In genomic region chr11:61844909-61845565, GRCh38 we compare ENCODE assay signal across 27 cellular contexts. TPM values are rescaled to one million over a fixed set of nuclear protein-coding genes. Genes with fewer than 3 reads are reported as not detected.
DNase-seq lines count a peak whose midpoint lies in the region; ATAC-seq, FAIRE-seq and TF ChIP-seq lines count a peak whose summit lies in the region.
"Had no signal": no experiment of that assay in that cellular context is flagged by ENCODE, and none has a peak within 500 bp of the region (broad histone marks: within the 10 kb centered on the region; RNA-seq: fewer than 3 reads in every experiment).

No MANE protein-coding gene starts in this region.

- H3K9me3 Mint-ChIP-seq in activated CD4-positive, alpha-beta memory T cell treated with anti-CD3 and anti-CD28 coated beads for 36 hours = no peaks in the 10 kb centered on the region
- no peaks in the 10 kb centered on the region for H3K9me3 Mint-ChIP-seq in activated CD4-positive, alpha-beta memory T cell treated with anti-CD3 and anti-CD28 coated beads, Interleukin-2, amount 10 ng/mL, durations not matched to agents 7 days and 5 days
- no peaks in the 10 kb centered on the region for H3K9me3 Mint-ChIP-seq in activated T-cell treated with anti-CD3 and anti-CD28 coated beads, Interleukin-2, amount 50 U/mL, for 4 hours
- H3K9me3 Mint-ChIP-seq: natural killer cell; stimulated activated effector memory CD8-positive, alpha-beta T cell treated with anti-CD3 and anti-CD28 coated beads, Interleukin-12 subunit alpha, Interleukin-12 subunit beta, amount 100 ng/mL, for 72 hours; T-helper 2 cell treated with Interferon-gamma antibody and Interleukin-4, amounts not matched to agents 5 μg/mL and 100 μg/mL, for 36 hours had no signal

- no peak for TF ChIP-seq EP300 in H1 (IDR thresholded peaks at IDR 0.05; ENCODE audit: borderline replicate concordance in 1 of 2, low read depth in 2 of 2, low read length in 2 of 2)

- H2BK5ac ChIP-seq in H1 (ENCODE audit: low read depth, low read length) = no peak overlapping the region

- no peak overlapping the region for H3K9ac ChIP-seq in H1 (replicated peaks in 1 of 4; ENCODE audit: extremely low read depth in 1 of 4, low read depth in 3 of 4, low read length in 3 of 4)

- H4K20me1 ChIP-seq in H1 (replicated peaks in 1 of 2; ENCODE audit: control insufficient read depth in 1 of 2, insufficient read depth in 2 of 2, low read length in 2 of 2) = peaks cover 8 to 18% of the 10 kb centered on the region in 2 experiments

- H2BK20ac ChIP-seq in H1 (ENCODE audit: low read length) = no peak overlapping the region

- no peak overlapping the region for H4K91ac ChIP-seq in H1 (replicated peaks; ENCODE audit: insufficient read length, low read length)

- H3K27me3 Mint-ChIP-seq in activated CD4-positive, alpha-beta memory T cell treated with anti-CD3 and anti-CD28 coated beads for 36 hours = no peaks in the 10 kb centered on the region
- no peaks in the 10 kb centered on the region for H3K27me3 Mint-ChIP-seq in activated CD4-positive, alpha-beta memory T cell treated with anti-CD3 and anti-CD28 coated beads, Interleukin-2, amount 10 ng/mL, durations not matched to agents 7 days and 5 days
- no peaks in the 10 kb centered on the region for H3K27me3 Mint-ChIP-seq in activated T-cell treated with anti-CD3 and anti-CD28 coated beads, Interleukin-2, amount 50 U/mL, for 4 hours (ENCODE audit: low read depth)
- H3K27me3 Mint-ChIP-seq: activated naive CD8-positive, alpha-beta T cell; IgD-negative memory B cell had no signal

- H3K27ac Mint-ChIP-seq in activated CD4-positive, alpha-beta memory T cell treated with anti-CD3 and anti-CD28 coated beads for 36 hours = peak overlapping the region; percentile 13
- no peak overlapping the region for H3K27ac Mint-ChIP-seq in activated CD4-positive, alpha-beta memory T cell treated with anti-CD3 and anti-CD28 coated beads, Interleukin-2, amount 10 ng/mL, durations not matched to agents 7 days and 5 days
- H3K27ac Mint-ChIP-seq: activated naive CD8-positive, alpha-beta T cell; IgD-negative memory B cell; natural killer cell; stimulated activated effector memory CD8-positive, alpha-beta T cell treated with anti-CD3 and anti-CD28 coated beads, Interleukin-12 subunit alpha, Interleukin-12 subunit beta, amount 100 ng/mL, for 72 hours had no signal

- H3K79me1 ChIP-seq in H1 (ENCODE audit: low read depth, low read length) = 0 out of 2 replicates have a peak, but pooled peaks cover 3% of the 10 kb centered on the region

- TF ChIP-seq POLR2A in H1 (IDR thresholded peaks at IDR 0.05; ENCODE audit: control extremely low read depth in 1 of 2, low read depth in 2 of 2, low read length in 2 of 2) (no peak), gastrocnemius medialis (IDR thresholded peaks at IDR 0.05) (no peak)

- ATAC-seq in gastrocnemius medialis = no peak
- no peak for ATAC-seq in activated T-cell treated with anti-CD3 and anti-CD28 coated beads, Interleukin-2, amount 50 U/mL, for 4 hours
- ATAC-seq: mucosa of descending colon; natural killer cell; stimulated activated effector memory CD8-positive, alpha-beta T cell treated with anti-CD3 and anti-CD28 coated beads, Interleukin-12 subunit alpha, Interleukin-12 subunit beta, amount 100 ng/mL, for 72 hours had no signal

- no peak overlapping the region for H3K4me2 ChIP-seq in H1 (ENCODE audit: insufficient read depth in 1 of 2, low read depth in 2 of 2, low read length in 2 of 2)
- H3K4me2 ChIP-seq: hepatocyte, PC-9 had no signal

- H3K4me3 ChIP-seq in H1 (ENCODE audit: extremely low read depth in 1 of 4, insufficient read depth in 2 of 4, low read depth in 3 of 4, low read length in 4 of 4) = no peak overlapping the region
- no peak overlapping the region for H3K4me3 ChIP-seq in gastrocnemius medialis
- H3K4me3 ChIP-seq: hepatocyte, lung, mucosa of descending colon, PC-9, upper lobe of left lung had no signal

- TF ChIP-seq RAD21 in H1 (IDR thresholded peaks at IDR 0.05 in 1 of 2, conservative IDR thresholded peaks at IDR 0.05 in 1 of 2; ENCODE audit: low read depth in 2 of 2, low read length in 2 of 2) = no peak

- in situ Hi-C loops in gastrocnemius medialis (cut with MboI; ENCODE audit: low sequenced_read_pairs in 4 of 4) = no loop called here

- no peak overlapping the region for H4K8ac ChIP-seq in H1 (ENCODE audit: extremely low read depth, insufficient read depth, low read length)

- no peak overlapping the region for H3K56ac ChIP-seq in H1 (replicated peaks; ENCODE audit: insufficient read length, low read depth, low read length)

- no peak overlapping the region for H3K4me3 Mint-ChIP-seq in activated CD4-positive, alpha-beta memory T cell treated with anti-CD3 and anti-CD28 coated beads for 36 hours
- H3K4me3 Mint-ChIP-seq in activated CD4-positive, alpha-beta memory T cell treated with anti-CD3 and anti-CD28 coated beads, Interleukin-2, amount 10 ng/mL, durations not matched to agents 7 days and 5 days = no peak overlapping the region
- H3K4me3 Mint-ChIP-seq in activated T-cell treated with anti-CD3 and anti-CD28 coated beads, Interleukin-2, amount 50 U/mL, for 4 hours = no peak overlapping the region
- H3K4me3 Mint-ChIP-seq: activated naive CD8-positive, alpha-beta T cell; CD14-positive monocyte; natural killer cell; stimulated activated effector memory CD8-positive, alpha-beta T cell treated with anti-CD3 and anti-CD28 coated beads, Interleukin-12 subunit alpha, Interleukin-12 subunit beta, amount 100 ng/mL, for 72 hours; T-helper 2 cell treated with Interferon-gamma antibody and Interleukin-4, amounts not matched to agents 5 μg/mL and 100 μg/mL, for 36 hours had no signal

- intact Hi-C loops in activated CD4-positive, alpha-beta memory T cell treated with anti-CD3 and anti-CD28 coated beads for 36 hours (cut with micrococcal nuclease) = no loop called here
- intact Hi-C loops in gastrocnemius medialis (cut with DNase I; ENCODE audit: low total_unique reads) = no loop called here

- no peaks in the 10 kb centered on the region for H3K4me1 Mint-ChIP-seq in activated CD4-positive, alpha-beta memory T cell treated with anti-CD3 and anti-CD28 coated beads for 36 hours (ENCODE audit: low read depth)
- H3K4me1 Mint-ChIP-seq in activated CD4-positive, alpha-beta memory T cell treated with anti-CD3 and anti-CD28 coated beads, Interleukin-2, amount 10 ng/mL, durations not matched to agents 7 days and 5 days = no peaks in the 10 kb centered on the region
- H3K4me1 Mint-ChIP-seq in activated T-cell treated with anti-CD3 and anti-CD28 coated beads, Interleukin-2, amount 50 U/mL, for 4 hours (ENCODE audit: low read depth) = no peaks in the 10 kb centered on the region
- H3K4me1 Mint-ChIP-seq: CD14-positive monocyte, natural killer cell had no signal

- no peak for DNase-seq in activated CD4-positive, alpha-beta memory T cell treated with anti-CD3 and anti-CD28 coated beads for 36 hours
- no peak for DNase-seq in activated CD4-positive, alpha-beta memory T cell treated with anti-CD3 and anti-CD28 coated beads, Interleukin-2, amount 10 ng/mL, durations not matched to agents 7 days and 5 days
- DNase-seq in H1 (ENCODE audit: low read depth in 1 of 2, low spot score in 2 of 2) = no peak
- no peak for DNase-seq in gastrocnemius medialis
- DNase-seq in activated T-cell treated with anti-CD3 and anti-CD28 coated beads, Interleukin-2, amount 50 U/mL, for 4 hours = no peak
- no peak for DNase-seq in activated CD4-positive, CD25-positive, alpha-beta regulatory T cell treated with anti-CD3 and anti-CD28 coated beads, Interleukin-2, amount 50 U/mL, for 72 hours
- DNase-seq: 8988T, DMS79, kidney glomerular epithelial cell, mucosa of descending colon, natural killer cell, NCI-H146, NCI-H226, NCI-H526 treated with DMSO at 0.1 percent for 48 hours, PC-9, Right ventricle myocardium superior, upper lobe of left lung had no signal

- H3K4me1 ChIP-seq in H1 (replicated peaks in 1 of 4; ENCODE audit: control insufficient read depth in 3 of 4, insufficient read depth in 4 of 4, low read length in 3 of 4) (no peaks in the 10 kb centered on the region; a peak in 1 of 7 replicates), gastrocnemius medialis (no peaks in the 10 kb centered on the region)
- H3K4me1 ChIP-seq: upper lobe of left lung had no signal

- H3K36me3 ChIP-seq in H1 (ENCODE audit: control insufficient read depth in 2 of 4, insufficient read depth in 4 of 4, low read length in 3 of 4) = peaks cover 48 to 96% (median 75%) of the 10 kb centered on the region in 4 experiments
- H3K36me3 ChIP-seq in gastrocnemius medialis = no peaks in the 10 kb centered on the region

- no peak overlapping the region for H2BK12ac ChIP-seq in H1 (ENCODE audit: low read depth, low read length)

- H3K9me3 ChIP-seq in H1 (ENCODE audit: insufficient read depth in 2 of 2, low read depth in 1 of 2, low read length in 1 of 2) (no peaks in the 10 kb centered on the region; a peak in 1 of 4 replicates), gastrocnemius medialis (no peaks in the 10 kb centered on the region)
- H3K9me3 ChIP-seq: mucosa of descending colon, upper lobe of left lung had no signal

- no peak for FAIRE-seq in H1 (lab: Jason Lieb, UNC)
- FAIRE-seq: bronchial epithelial cell, endothelial cell of umbilical vein, G401.6 had no signal

- no peaks in the 10 kb centered on the region for H3K23me2 ChIP-seq in H1 (ENCODE audit: low read depth, low read length)

- POLR2A ChIA-PET in activated CD4-positive, alpha-beta memory T cell treated with anti-CD3 and anti-CD28 coated beads for 36 hours (lab: Charles Lee) = no interaction called here
- POLR2A ChIA-PET in activated CD4-positive, alpha-beta memory T cell treated with anti-CD3 and anti-CD28 coated beads, Interleukin-2, amount 10 ng/mL, durations not matched to agents 7 days and 5 days (lab: Charles Lee) = interaction anchor here (1.1 kb wide), 1 partner anchor 11 kb away, joined by 3 read pairs; no protein-coding TSS in a partner anchor
- POLR2A ChIA-PET in H1 (lab: Charles Lee; ENCODE audit: partially characterized antibody) = interaction anchor here (0.6 to 4.5 kb wide), 8 partner anchors 9 to 314 kb away, joined by 3 to 28 read pairs (median 4); no protein-coding TSS in a partner anchor

- H3K36me3 Mint-ChIP-seq in activated CD4-positive, alpha-beta memory T cell treated with anti-CD3 and anti-CD28 coated beads for 36 hours = peaks cover 18% of the 10 kb centered on the region
- H3K36me3 Mint-ChIP-seq in activated CD4-positive, alpha-beta memory T cell treated with anti-CD3 and anti-CD28 coated beads, Interleukin-2, amount 10 ng/mL, durations not matched to agents 7 days and 5 days (ENCODE audit: low read depth) = peaks cover 70% of the 10 kb centered on the region
- H3K36me3 Mint-ChIP-seq in activated T-cell treated with anti-CD3 and anti-CD28 coated beads, Interleukin-2, amount 50 U/mL, for 4 hours (ENCODE audit: insufficient read depth) = no peaks in the 10 kb centered on the region
- H3K36me3 Mint-ChIP-seq: IgD-negative memory B cell had no signal

- H3K27me3 ChIP-seq in H1 (replicated peaks in 1 of 4; ENCODE audit: control insufficient read depth in 3 of 4, extremely low read depth in 1 of 4, insufficient read depth in 3 of 4, low read length in 3 of 4) (no peaks in the 10 kb centered on the region; a peak in 1 of 7 replicates), gastrocnemius medialis (no peaks in the 10 kb centered on the region)
- H3K27me3 ChIP-seq: hepatocyte, upper lobe of left lung had no signal

- H3K27ac ChIP-seq in H1 (ENCODE audit: low read depth, low read length) = no peak overlapping the region
- peak overlapping the region; percentile 0 to 52 (median 20) for H3K27ac ChIP-seq in gastrocnemius medialis
- H3K27ac ChIP-seq: hepatocyte, PC-9, upper lobe of left lung had no signal

- CTCF ChIA-PET in activated CD4-positive, alpha-beta memory T cell treated with anti-CD3 and anti-CD28 coated beads for 36 hours (lab: Charles Lee) = interaction anchor here (1.1 kb wide), 1 partner anchor 26 kb away, joined by 5 read pairs; no protein-coding TSS in a partner anchor
- CTCF ChIA-PET in activated CD4-positive, alpha-beta memory T cell treated with anti-CD3 and anti-CD28 coated beads, Interleukin-2, amount 10 ng/mL, durations not matched to agents 7 days and 5 days (lab: Charles Lee) = interaction anchor here (0.8 kb wide), 1 partner anchor 263 kb away, joined by 5 read pairs; no protein-coding TSS in a partner anchor
- CTCF ChIA-PET in H1 (lab: Charles Lee; ENCODE audit: partially characterized antibody) = interaction anchor here (0.9 to 2.4 kb wide), 4 partner anchors 9 to 48 kb away, joined by 3 to 15 read pairs (median 4); no protein-coding TSS in a partner anchor

- TF ChIP-seq CTCF in H1 (IDR thresholded peaks at IDR 0.05; ENCODE audit: control extremely low read depth in 1 of 3, insufficient read depth in 1 of 3, low read depth in 1 of 3, low read length in 3 of 3) = no peak
- no peak for TF ChIP-seq CTCF in gastrocnemius medialis (IDR thresholded peaks at IDR 0.05 in 4 of 5, conservative IDR thresholded peaks at IDR 0.05 in 1 of 5)

- peak overlapping the region; percentile 61 for H4K5ac ChIP-seq in H1 (ENCODE audit: insufficient read length, low read depth, low read length)

- H3K4ac ChIP-seq in H1 (replicated peaks; ENCODE audit: insufficient read length, low read depth, low read length) = no peak overlapping the region

- 95% methylated on average over 14 of the region's 16 CpGs; no CpG with 5 or more reads in 1 of the 2 experiments for WGBS in H1 (ENCODE audit: extremely low coverage in 1 of 2, insufficient coverage in 1 of 2, insufficient read length in 1 of 2, insufficient replicate concordance in 2 of 2, low coverage in 1 of 2, low lambda C conversion rate in 2 of 2, missing lambda C conversion rate in 1 of 2), 2 experiments

- H3K14ac ChIP-seq in H1 (ENCODE audit: insufficient read length) = no peak overlapping the region

- H2AFZ ChIP-seq in H1 (ENCODE audit: low read length) = no peak overlapping the region
- H2AFZ ChIP-seq: hepatocyte, PC-9 had no signal

- H2BK120ac ChIP-seq in H1 (replicated peaks; ENCODE audit: low read depth, low read length) = no peak overlapping the region

- H3K18ac ChIP-seq in H1 (ENCODE audit: extremely low read depth, low read length) = no peak overlapping the region

- H2AK5ac ChIP-seq in H1 (ENCODE audit: low read depth, low read length) = no peak overlapping the region

- no peaks in the 10 kb centered on the region; a peak in 2 of 4 replicates for H3K79me2 ChIP-seq in H1 (ENCODE audit: control insufficient read depth in 1 of 2, insufficient read depth in 2 of 2, low read length in 2 of 2)

- no peak overlapping the region for H3K23ac ChIP-seq in H1 (ENCODE audit: insufficient read length)

- H2BK15ac ChIP-seq in H1 (ENCODE audit: low read length) = no peak overlapping the region

RNA-seq across cellular contexts. Expression of gene FADS2, which starts 16.9 kb away (rescaled TPM):
- 10 to 100 TPM; 58.2 to 60.8 TPM for total RNA-seq in activated CD4-positive, alpha-beta memory T cell treated with anti-CD3 and anti-CD28 coated beads for 36 hours
- total RNA-seq in activated CD4-positive, alpha-beta memory T cell treated with anti-CD3 and anti-CD28 coated beads, Interleukin-2, amount 10 ng/mL, durations not matched to agents 7 days and 5 days = 100 to 1,000 TPM; 251 to 253 TPM
- 499 and 526 TPM in 2 replicates for total RNA-seq in H1 (2021; fragmentation: NEBNext Ultra II Directional; extraction: Animal tissue kit (Norgen Biotek cat#: 25700))
- polyA plus RNA-seq in H1 (2011; rRNA removed) = 635 and 701 TPM in 2 replicates
- polyA plus RNA-seq in H1 (2011; cell fraction: cytosol; rRNA removed) = 497 TPM
- 671 TPM for polyA plus RNA-seq in H1 (2011; cell fraction: nucleus; rRNA removed)
- polyA plus RNA-seq in H1 (2012, experiment 1 of 2) = 387 to 431 TPM (median 414 TPM) in 4 replicates
- 532 TPM for polyA plus RNA-seq in H1 (2012, experiment 2 of 2)
- 1,100 TPM for polyA plus RNA-seq in H1 (2013, experiment 1 of 2)
- 1,238 TPM for polyA plus RNA-seq in H1 (2013, experiment 2 of 2)
- 977 and 989 TPM in 2 replicates for polyA minus RNA-seq in H1 (2011; rRNA and poly(A)+ RNA removed)
- 321 TPM for polyA minus RNA-seq in H1 (2011; cell fraction: cytosol; rRNA and poly(A)+ RNA removed)
- 205 TPM for polyA minus RNA-seq in H1 (2011; cell fraction: nucleus; rRNA and poly(A)+ RNA removed)
- total RNA-seq in gastrocnemius medialis = 1 to 10 TPM; 1.5 to 6.4 (median 4.0) TPM
- 1 to 10 TPM; 2.5 to 3.6 (median 3.1) TPM for total RNA-seq in activated T-cell treated with anti-CD3 and anti-CD28 coated beads, Interleukin-2, amount 50 U/mL, for 4 hours

RNA-seq across cellular contexts. Expression of gene FADS1, which starts 28.2 kb away (rescaled TPM):
- 10 to 100 TPM; 24.9 to 26.5 TPM for total RNA-seq in activated CD4-positive, alpha-beta memory T cell treated with anti-CD3 and anti-CD28 coated beads for 36 hours
- total RNA-seq in activated CD4-positive, alpha-beta memory T cell treated with anti-CD3 and anti-CD28 coated beads, Interleukin-2, amount 10 ng/mL, durations not matched to agents 7 days and 5 days = 10 to 100 TPM; 63.6 to 68.2 TPM
- total RNA-seq in H1 (2021; fragmentation: NEBNext Ultra II Directional; extraction: Animal tissue kit (Norgen Biotek cat#: 25700)) = 115 and 116 TPM in 2 replicates
- polyA plus RNA-seq in H1 (2011; rRNA removed) = 141 and 160 TPM in 2 replicates
- 127 TPM for polyA plus RNA-seq in H1 (2011; cell fraction: cytosol; rRNA removed)
- polyA plus RNA-seq in H1 (2011; cell fraction: nucleus; rRNA removed) = 141 TPM
- 83.3 to 97.8 TPM (median 90.8 TPM) in 4 replicates for polyA plus RNA-seq in H1 (2012, experiment 1 of 2)
- polyA plus RNA-seq in H1 (2012, experiment 2 of 2) = 40.1 TPM
- polyA plus RNA-seq in H1 (2013, experiment 1 of 2) = 153 TPM
- polyA plus RNA-seq in H1 (2013, experiment 2 of 2) = 174 TPM
- 251 and 278 TPM in 2 replicates for polyA minus RNA-seq in H1 (2011; rRNA and poly(A)+ RNA removed)
- polyA minus RNA-seq in H1 (2011; cell fraction: cytosol; rRNA and poly(A)+ RNA removed) = 150 TPM
- 146 TPM for polyA minus RNA-seq in H1 (2011; cell fraction: nucleus; rRNA and poly(A)+ RNA removed)
- 100 to 1,000 TPM in 1 of 4 donors, 10 to 100 TPM in 3; 25.4 to 209 (median 62.5) TPM for total RNA-seq in gastrocnemius medialis
- total RNA-seq in activated T-cell treated with anti-CD3 and anti-CD28 coated beads, Interleukin-2, amount 50 U/mL, for 4 hours = 1 to 10 TPM; 2.1 to 3.5 (median 3.3) TPM

RNA-seq across cellular contexts. Expression of gene FADS3, which starts 46.3 kb away (rescaled TPM):
- 10 to 100 TPM; 11.9 to 12.1 TPM for total RNA-seq in activated CD4-positive, alpha-beta memory T cell treated with anti-CD3 and anti-CD28 coated beads for 36 hours
- 1 to 10 TPM; 5.2 to 5.4 TPM for total RNA-seq in activated CD4-positive, alpha-beta memory T cell treated with anti-CD3 and anti-CD28 coated beads, Interleukin-2, amount 10 ng/mL, durations not matched to agents 7 days and 5 days
- 40.2 and 43.8 TPM in 2 replicates for total RNA-seq in H1 (2021; fragmentation: NEBNext Ultra II Directional; extraction: Animal tissue kit (Norgen Biotek cat#: 25700))
- polyA plus RNA-seq in H1 (2011; rRNA removed) = 76.3 and 113 TPM in 2 replicates
- 75.7 TPM for polyA plus RNA-seq in H1 (2011; cell fraction: cytosol; rRNA removed)
- 349 TPM for polyA plus RNA-seq in H1 (2011; cell fraction: nucleus; rRNA removed)
- polyA plus RNA-seq in H1 (2012, experiment 1 of 2) = 35.5 to 56.1 TPM (median 47.0 TPM) in 4 replicates
- 45.1 TPM for polyA plus RNA-seq in H1 (2012, experiment 2 of 2)
- polyA plus RNA-seq in H1 (2013, experiment 1 of 2) = 69.5 TPM
- 71.8 TPM for polyA plus RNA-seq in H1 (2013, experiment 2 of 2)
- 31.1 and 40.9 TPM in 2 replicates for polyA minus RNA-seq in H1 (2011; rRNA and poly(A)+ RNA removed)
- polyA minus RNA-seq in H1 (2011; cell fraction: cytosol; rRNA and poly(A)+ RNA removed) = 34.5 TPM
- 39.8 TPM for polyA minus RNA-seq in H1 (2011; cell fraction: nucleus; rRNA and poly(A)+ RNA removed)
- 100 to 1,000 TPM in 2 of 4 donors, 10 to 100 TPM in 2; 40.7 to 196 (median 89.0) TPM for total RNA-seq in gastrocnemius medialis
- 1 to 10 TPM; 2.6 to 4.1 (median 2.8) TPM for total RNA-seq in activated T-cell treated with anti-CD3 and anti-CD28 coated beads, Interleukin-2, amount 50 U/mL, for 4 hours

RNA-seq across cellular contexts. Expression of gene FEN1, which starts 52.3 kb away (rescaled TPM):
- 100 to 1,000 TPM; 108 to 111 TPM for total RNA-seq in activated CD4-positive, alpha-beta memory T cell treated with anti-CD3 and anti-CD28 coated beads for 36 hours
- total RNA-seq in activated CD4-positive, alpha-beta memory T cell treated with anti-CD3 and anti-CD28 coated beads, Interleukin-2, amount 10 ng/mL, durations not matched to agents 7 days and 5 days = 100 to 1,000 TPM; 104 to 105 TPM
- total RNA-seq in H1 (2021; fragmentation: NEBNext Ultra II Directional; extraction: Animal tissue kit (Norgen Biotek cat#: 25700)) = 84.5 and 86.1 TPM in 2 replicates
- 52.6 and 52.9 TPM in 2 replicates for polyA plus RNA-seq in H1 (2011; rRNA removed)
- 75.9 TPM for polyA plus RNA-seq in H1 (2011; cell fraction: cytosol; rRNA removed)
- 39.1 TPM for polyA plus RNA-seq in H1 (2011; cell fraction: nucleus; rRNA removed)
- 91.9 to 107 TPM (median 97.9 TPM) in 4 replicates for polyA plus RNA-seq in H1 (2012, experiment 1 of 2)
- polyA plus RNA-seq in H1 (2012, experiment 2 of 2) = 35.6 TPM
- polyA plus RNA-seq in H1 (2013, experiment 1 of 2) = 52.4 TPM
- 55.2 TPM for polyA plus RNA-seq in H1 (2013, experiment 2 of 2)
- polyA minus RNA-seq in H1 (2011; rRNA and poly(A)+ RNA removed) = 74.7 and 76.2 TPM in 2 replicates
- polyA minus RNA-seq in H1 (2011; cell fraction: cytosol; rRNA and poly(A)+ RNA removed) = 43.7 TPM
- 41.1 TPM for polyA minus RNA-seq in H1 (2011; cell fraction: nucleus; rRNA and poly(A)+ RNA removed)
- 10 to 100 TPM in 2 of 4 donors, 1 to 10 TPM in 2; 7.4 to 15.7 (median 9.5) TPM for total RNA-seq in gastrocnemius medialis
- total RNA-seq in activated T-cell treated with anti-CD3 and anti-CD28 coated beads, Interleukin-2, amount 50 U/mL, for 4 hours = 100 to 1,000 TPM in 1 of 3 donors, 10 to 100 TPM in 2; 92.8 to 108 (median 94.2) TPM

RNA-seq across cellular contexts. Expression of gene TMEM258, which starts 52.6 kb away (rescaled TPM):
- total RNA-seq in activated CD4-positive, alpha-beta memory T cell treated with anti-CD3 and anti-CD28 coated beads for 36 hours = 100 to 1,000 TPM; 191 to 192 TPM
- 100 to 1,000 TPM; 192 to 196 TPM for total RNA-seq in activated CD4-positive, alpha-beta memory T cell treated with anti-CD3 and anti-CD28 coated beads, Interleukin-2, amount 10 ng/mL, durations not matched to agents 7 days and 5 days
- total RNA-seq in H1 (2021; fragmentation: NEBNext Ultra II Directional; extraction: Animal tissue kit (Norgen Biotek cat#: 25700)) = 186 and 191 TPM in 2 replicates
- polyA plus RNA-seq in H1 (2011; rRNA removed) = 622 and 759 TPM in 2 replicates
- 508 TPM for polyA plus RNA-seq in H1 (2011; cell fraction: cytosol; rRNA removed)
- 357 TPM for polyA plus RNA-seq in H1 (2011; cell fraction: nucleus; rRNA removed)
- 367 to 567 TPM (median 473 TPM) in 4 replicates for polyA plus RNA-seq in H1 (2012, experiment 1 of 2)
- polyA plus RNA-seq in H1 (2012, experiment 2 of 2) = 392 TPM
- polyA plus RNA-seq in H1 (2013, experiment 1 of 2) = 338 TPM
- 352 TPM for polyA plus RNA-seq in H1 (2013, experiment 2 of 2)
- 163 and 184 TPM in 2 replicates for polyA minus RNA-seq in H1 (2011; rRNA and poly(A)+ RNA removed)
- polyA minus RNA-seq in H1 (2011; cell fraction: cytosol; rRNA and poly(A)+ RNA removed) = 130 TPM
- polyA minus RNA-seq in H1 (2011; cell fraction: nucleus; rRNA and poly(A)+ RNA removed) = 123 TPM
- total RNA-seq in gastrocnemius medialis = 10 to 100 TPM; 36.5 to 51.8 (median 47.2) TPM
- 100 to 1,000 TPM; 139 to 143 (median 142) TPM for total RNA-seq in activated T-cell treated with anti-CD3 and anti-CD28 coated beads, Interleukin-2, amount 50 U/mL, for 4 hours

Comparison
In these comparisons a context has a peak if more than half of its experiments do, and no peak if none do; other contexts are left out.
1. RNA of gene FADS2, which starts 16.9 kb away (total RNA-seq): 499 to 526 TPM in H1, 251 to 253 TPM in activated CD4-positive, alpha-beta memory T cell treated with anti-CD3 and anti-CD28 coated beads, Interleukin-2, amount 10 ng/mL, durations not matched to agents 7 days and 5 days and 58.2 to 60.8 TPM in activated CD4-positive, alpha-beta memory T cell treated with anti-CD3 and anti-CD28 coated beads for 36 hours; 1.5 to 6.4 TPM in gastrocnemius medialis and 2.5 to 3.6 TPM in activated T-cell treated with anti-CD3 and anti-CD28 coated beads, Interleukin-2, amount 50 U/mL, for 4 hours; every median in the first group is over 4 times any median in the second.
2. RNA of gene FADS1, which starts 28.2 kb away (total RNA-seq): 115 to 116 TPM in H1, 63.6 to 68.2 TPM in activated CD4-positive, alpha-beta memory T cell treated with anti-CD3 and anti-CD28 coated beads, Interleukin-2, amount 10 ng/mL, durations not matched to agents 7 days and 5 days, 25.4 to 209 TPM in gastrocnemius medialis and 24.9 to 26.5 TPM in activated CD4-positive, alpha-beta memory T cell treated with anti-CD3 and anti-CD28 coated beads for 36 hours; 2.1 to 3.5 TPM in activated T-cell treated with anti-CD3 and anti-CD28 coated beads, Interleukin-2, amount 50 U/mL, for 4 hours; every median in the first group is over 4 times any median in the second.